12 cellular contexts compared by ENCODE assay signal in genomic region chr14:63677891-63678379, GRCh38. TPM values are rescaled to one million over a fixed set of nuclear protein-coding genes. Genes with fewer than 3 reads are reported as not detected.
DNase-seq lines count a peak whose midpoint lies in the region; ATAC-seq and TF ChIP-seq lines count a peak whose summit lies in the region.
"Had no signal": no experiment of that assay in that cellular context is flagged by ENCODE, and none has a peak within 500 bp of the region (broad histone marks: within the 10 kb centered on the region; RNA-seq: fewer than 3 reads in every experiment).

No MANE protein-coding gene starts in this region.

- in situ Hi-C loops in T47D (cut with HindIII; ENCODE audit: low pct_unique_long_range_greater_than_20kb, low sequenced_read_pairs) = no loop called here

- H3K9me3 Mint-ChIP-seq in MCF 10A (ENCODE audit: unreplicated experiment) = no peaks in the 10 kb centered on the region
- H3K9me3 Mint-ChIP-seq in naive thymus-derived CD4-positive, alpha-beta T cell = peaks cover 0 to 1% (median 0%) of the 10 kb centered on the region in 11 donors

- no peak overlapping the region for H3K4me3 ChIP-seq in naive thymus-derived CD4-positive, alpha-beta T cell (ENCODE audit: low read length)
- H3K4me3 ChIP-seq: thyroid gland had no signal

- peaks cover 9% of the 10 kb centered on the region for H3K4me1 ChIP-seq in foreskin keratinocyte
- no peaks in the 10 kb centered on the region for H3K4me1 ChIP-seq in naive thymus-derived CD4-positive, alpha-beta T cell (ENCODE audit: control insufficient read depth in 2 of 2, insufficient read depth in 2 of 2, low read length in 2 of 2)
- H3K4me1 ChIP-seq: thyroid gland had no signal

- H3K4me1 Mint-ChIP-seq in MCF 10A (ENCODE audit: insufficient read depth, unreplicated experiment) = no peaks in the 10 kb centered on the region
- peaks cover 0 to 4% (median 0%) of the 10 kb centered on the region in 7 donors for H3K4me1 Mint-ChIP-seq in naive thymus-derived CD4-positive, alpha-beta T cell
- H3K4me1 Mint-ChIP-seq: B cell had no signal

- ATAC-seq in SK-N-SH treated with all-trans-retinoic acid at 6 μM for 48 hours = peak; percentile 67; the same call in 2 of the 3 replicates
- ATAC-seq in foreskin keratinocyte = peak; percentile 97
- no peak for ATAC-seq in HG02571 (IDR thresholded peaks at IDR 0.05; ENCODE audit: unreplicated experiment)
- no peak for ATAC-seq in left cardiac atrium
- no peak for ATAC-seq in naive thymus-derived CD4-positive, alpha-beta T cell

- H3K27me3 Mint-ChIP-seq in MCF 10A (ENCODE audit: insufficient read depth, unreplicated experiment) = no peaks in the 10 kb centered on the region
- H3K27me3 Mint-ChIP-seq in naive thymus-derived CD4-positive, alpha-beta T cell = no peaks in the 10 kb centered on the region
- H3K27me3 Mint-ChIP-seq: B cell had no signal

- no peak overlapping the region for H3K27ac Mint-ChIP-seq in MCF 10A (ENCODE audit: low read depth, unreplicated experiment)
- H3K27ac Mint-ChIP-seq in naive thymus-derived CD4-positive, alpha-beta T cell = peak overlapping the region in 1 of 9 donors; percentile 72
- H3K27ac Mint-ChIP-seq: B cell had no signal

- H3K27me3 ChIP-seq in foreskin keratinocyte = no peaks in the 10 kb centered on the region
- no peaks in the 10 kb centered on the region for H3K27me3 ChIP-seq in naive thymus-derived CD4-positive, alpha-beta T cell (ENCODE audit: control insufficient read depth in 2 of 2, insufficient read depth in 2 of 2, low read length in 2 of 2)
- H3K27me3 ChIP-seq: thyroid gland had no signal

- no TSS peak for BruUV-seq in MCF 10A (replicated peaks; lab: Mats Ljungman, UMichigan)

- CTCF ChIA-PET in MCF 10A (lab: Yijun Ruan, JAX) = no interaction called here
- CTCF ChIA-PET in naive thymus-derived CD4-positive, alpha-beta T cell (lab: Charles Lee) = no interaction called here

- DNase-seq in T47D (ENCODE audit: low read depth in 1 of 2, low spot score in 1 of 2) (peak; percentile 33 to 95), MCF 10A (ENCODE audit: unreplicated experiment) (no peak), foreskin keratinocyte (peak; percentile 89 to 96), left cardiac atrium (no peak), NCI-H446 treated with DMSO at 0.1 percent for 48 hours (lab: John Stamatoyannopoulos, UW) (no peak)
- DNase-seq in naive thymus-derived CD4-positive, alpha-beta T cell = no peak
- DNase-seq: NCI-H524, T-helper 1 cell, thyroid gland had no signal

- H3K36me3 Mint-ChIP-seq in MCF 10A (ENCODE audit: insufficient read depth, unreplicated experiment) = peaks cover 13% of the 10 kb centered on the region
- H3K36me3 Mint-ChIP-seq in naive thymus-derived CD4-positive, alpha-beta T cell = peaks cover 0 to 38% (median 18%) of the 10 kb centered on the region in 5 donors

- no peak overlapping the region for H3K4me3 Mint-ChIP-seq in MCF 10A (ENCODE audit: unreplicated experiment)
- no peak overlapping the region for H3K4me3 Mint-ChIP-seq in naive thymus-derived CD4-positive, alpha-beta T cell
- H3K4me3 Mint-ChIP-seq: B cell had no signal

- TF ChIP-seq CTCF in MCF 10A (IDR thresholded peaks at IDR 0.05; ENCODE audit: unreplicated experiment) (no peak), foreskin keratinocyte (conservative IDR thresholded peaks at IDR 0.05) (no peak)

- intact Hi-C loops in MCF 10A (cut with micrococcal nuclease) = no loop called here
- intact Hi-C loops in left cardiac atrium (cut with DNase I) = no loop called here
- intact Hi-C loops in naive thymus-derived CD4-positive, alpha-beta T cell (cut with micrococcal nuclease) = no loop called here

- no peaks in the 10 kb centered on the region for H3K36me3 ChIP-seq in naive thymus-derived CD4-positive, alpha-beta T cell (ENCODE audit: control insufficient read depth in 2 of 3, insufficient read depth in 3 of 3, low read length in 3 of 3)
- H3K36me3 ChIP-seq: thyroid gland had no signal

- POLR2A ChIA-PET in MCF 10A (lab: Yijun Ruan, JAX) = interaction anchor here (1.2 to 2.3 kb wide), 5 partner anchors 13 to 162 kb away, joined by 3 to 13 read pairs (median 7); partner anchors contain the start of gene WDR89
- POLR2A ChIA-PET in naive thymus-derived CD4-positive, alpha-beta T cell (lab: Charles Lee) = interaction anchor here (0.6 to 1.3 kb wide), 4 partner anchors 9 to 239 kb away, joined by 3 to 6 read pairs (median 4); no protein-coding TSS in a partner anchor

- peak overlapping the region; percentile 6 for H3K27ac ChIP-seq in foreskin keratinocyte
- no peak overlapping the region for H3K27ac ChIP-seq in naive thymus-derived CD4-positive, alpha-beta T cell (ENCODE audit: low read depth, low read length)
- H3K27ac ChIP-seq: thyroid gland had no signal

- H3K9me3 ChIP-seq in naive thymus-derived CD4-positive, alpha-beta T cell (ENCODE audit: control insufficient read depth in 2 of 3, low read length in 3 of 3) = no peaks in the 10 kb centered on the region
- H3K9me3 ChIP-seq: thyroid gland had no signal

TF ChIP-seq in SK-N-SH treated with all-trans-retinoic acid at 6 μM for 48 hours, 23 proteins besides CTCF, POLR2A, EP300 and RAD21:
- TF ChIP-seq CSDC2 (CRISPR knock-in tag; IDR thresholded peaks at IDR 0.05) = no peak

RNA-seq across cellular contexts. Expression of gene WDR89, which starts 36.3 kb away (rescaled TPM):
- total RNA-seq in MCF 10A (2022) (14.3 and 17.4 TPM in 2 replicates), foreskin keratinocyte (13.1 and 14.5 TPM in 2 replicates), left cardiac atrium (1 to 10 TPM; 5.5 to 8.6 TPM)
- polyA plus RNA-seq in foreskin keratinocyte = 5.2 and 6.9 TPM in 2 replicates
- 10 to 100 TPM; 12.6 to 44.1 (median 24.0) TPM for total RNA-seq in naive thymus-derived CD4-positive, alpha-beta T cell
- 10 to 100 TPM; 18.6 to 32.7 TPM for polyA plus RNA-seq in naive thymus-derived CD4-positive, alpha-beta T cell

RNA-seq across cellular contexts. Expression of gene SGPP1, which starts 49.9 kb away (rescaled TPM):
- total RNA-seq in MCF 10A (2022) = 20.8 and 22.7 TPM in 2 replicates
- 22.7 and 22.9 TPM in 2 replicates for total RNA-seq in foreskin keratinocyte
- 8.5 and 9.9 TPM in 2 replicates for polyA plus RNA-seq in foreskin keratinocyte
- total RNA-seq in left cardiac atrium = 1 to 10 TPM; 7.3 to 8.6 TPM
- total RNA-seq in naive thymus-derived CD4-positive, alpha-beta T cell = 10 to 100 TPM; 15.1 to 17.7 (median 15.7) TPM
- polyA plus RNA-seq in naive thymus-derived CD4-positive, alpha-beta T cell = 10 to 100 TPM; 11.5 to 13.1 TPM

Comparison
In these comparisons a context has a peak if more than half of its experiments do, and no peak if none do; other contexts are left out.
1. DNase-seq: peak in T47D (2 of 2) and foreskin keratinocyte (2 of 2); none in MCF 10A (single experiment), left cardiac atrium (single experiment), NCI-H446 treated with DMSO at 0.1 percent for 48 hours (single experiment) and naive thymus-derived CD4-positive, alpha-beta T cell (0 of 9).
2. ATAC-seq: peak in SK-N-SH treated with all-trans-retinoic acid at 6 μM for 48 hours (single experiment) and foreskin keratinocyte (single experiment); none in HG02571 (single experiment), left cardiac atrium (0 of 2) and naive thymus-derived CD4-positive, alpha-beta T cell (single experiment).